19 cellular contexts compared by ENCODE assay signal in the genomic region with DNA sequence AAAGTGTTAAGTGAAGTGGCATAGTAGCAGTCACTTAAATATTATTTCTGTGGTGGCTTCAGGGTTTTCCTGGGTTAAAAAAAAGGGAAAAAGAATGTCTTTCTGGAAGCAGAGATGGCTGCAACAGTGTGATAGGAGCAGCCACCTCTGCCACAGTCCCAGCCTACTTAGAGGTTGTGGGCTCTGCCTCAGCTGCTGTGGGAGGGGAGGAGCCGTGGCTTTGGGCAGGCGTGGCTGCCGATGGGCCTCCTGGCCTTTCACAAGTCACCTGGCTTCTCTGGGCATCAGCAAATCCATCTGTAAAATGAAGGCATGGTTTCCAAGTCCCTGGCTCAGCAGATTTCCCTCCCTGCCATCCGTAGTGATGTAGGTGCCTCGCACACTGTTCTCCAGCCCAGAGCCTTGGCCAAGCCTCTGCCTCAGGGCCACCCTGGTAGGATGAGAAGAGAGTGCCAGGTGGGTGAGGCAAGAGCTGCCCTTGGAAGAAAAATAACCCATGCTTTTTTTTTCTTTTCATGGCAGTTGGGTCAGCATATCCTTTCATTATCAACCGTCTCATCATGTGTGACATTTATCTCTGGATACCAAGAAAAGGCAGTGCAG.
"Had no signal": no experiment of that assay in that cellular context is flagged by ENCODE, and none has a peak within 500 bp of the region (broad histone marks: within the 10 kb centered on the region; RNA-seq: fewer than 3 reads in every experiment).

No MANE protein-coding gene starts in this region.

- H3K4me3 ChIP-seq: colonic mucosa, prostate gland, right lobe of liver, tibial artery had no signal

- H3K36me3 ChIP-seq: colonic mucosa, prostate gland had no signal

- DNase-seq: activated CD4-positive, alpha-beta T cell treated with anti-CD3 and anti-CD28 coated beads, Interleukin-2, amount 10 ng/mL, durations not matched to agents 7 days and 5 days; activated CD8-positive, alpha-beta memory T cell treated with anti-CD3 and anti-CD28 coated beads for 24 hours; aorta; brain microvascular endothelial cell; colonic mucosa; erythroblast; head of caudate nucleus; mammary epithelial cell; midbrain; right lobe of liver; stimulated activated CD4-positive, alpha-beta T cell treated with anti-CD3 and anti-CD28 coated beads, Interleukin-4, amount 100 ng/mL, for 4 hours; substantia nigra; tibial artery had no signal

- H3K4me1 Mint-ChIP-seq: central memory CD8-positive, alpha-beta T cell had no signal

- H3K27me3 Mint-ChIP-seq: activated CD4-positive, alpha-beta T cell treated with anti-CD3 and anti-CD28 coated beads, Interleukin-2, amount 10 ng/mL, durations not matched to agents 7 days and 5 days; activated naive CD8-positive, alpha-beta T cell; central memory CD8-positive, alpha-beta T cell; stimulated activated memory B cell treated with anti-CD40 and anti-IgM and Interleukin-4, amounts not matched to agents 10 μg/mL and 1 μg/mL and 100 μg/mL, for 72 hours had no signal

- H3K4me1 ChIP-seq: colonic mucosa, prostate gland, right lobe of liver, tibial artery had no signal

- H3K9me3 Mint-ChIP-seq: central memory CD8-positive, alpha-beta T cell; neural crest cell; stimulated activated memory B cell treated with anti-CD40 and anti-IgM and Interleukin-4, amounts not matched to agents 10 μg/mL and 1 μg/mL and 100 μg/mL, for 72 hours had no signal

- H3K27ac ChIP-seq: brain microvascular endothelial cell, colonic mucosa, prostate gland, right lobe of liver, tibial artery had no signal

- H3K4me3 Mint-ChIP-seq: activated CD4-positive, alpha-beta T cell treated with anti-CD3 and anti-CD28 coated beads, Interleukin-2, amount 10 ng/mL, durations not matched to agents 7 days and 5 days; activated naive CD8-positive, alpha-beta T cell; central memory CD8-positive, alpha-beta T cell; neural crest cell; stimulated activated memory B cell treated with anti-CD40 and anti-IgM and Interleukin-4, amounts not matched to agents 10 μg/mL and 1 μg/mL and 100 μg/mL, for 72 hours had no signal

- H3K27me3 ChIP-seq: brain microvascular endothelial cell, colonic mucosa, right lobe of liver, tibial artery had no signal

- ATAC-seq: activated CD4-positive, CD25-positive, alpha-beta regulatory T cell treated with anti-CD3 and anti-CD28 coated beads, Interleukin-2, amount 50 U/mL, for 24 hours; stimulated activated memory B cell treated with anti-CD40 and anti-IgM and Interleukin-4, amounts not matched to agents 10 μg/mL and 1 μg/mL and 100 μg/mL, for 72 hours had no signal

- H3K27ac Mint-ChIP-seq: activated CD4-positive, alpha-beta T cell treated with anti-CD3 and anti-CD28 coated beads, Interleukin-2, amount 10 ng/mL, durations not matched to agents 7 days and 5 days; activated naive CD8-positive, alpha-beta T cell; stimulated activated memory B cell treated with anti-CD40 and anti-IgM and Interleukin-4, amounts not matched to agents 10 μg/mL and 1 μg/mL and 100 μg/mL, for 72 hours had no signal

- H3K9me3 ChIP-seq: colonic mucosa, prostate gland, right lobe of liver, tibial artery had no signal
